18 cellular contexts compared by ENCODE assay signal in the genomic region with DNA sequence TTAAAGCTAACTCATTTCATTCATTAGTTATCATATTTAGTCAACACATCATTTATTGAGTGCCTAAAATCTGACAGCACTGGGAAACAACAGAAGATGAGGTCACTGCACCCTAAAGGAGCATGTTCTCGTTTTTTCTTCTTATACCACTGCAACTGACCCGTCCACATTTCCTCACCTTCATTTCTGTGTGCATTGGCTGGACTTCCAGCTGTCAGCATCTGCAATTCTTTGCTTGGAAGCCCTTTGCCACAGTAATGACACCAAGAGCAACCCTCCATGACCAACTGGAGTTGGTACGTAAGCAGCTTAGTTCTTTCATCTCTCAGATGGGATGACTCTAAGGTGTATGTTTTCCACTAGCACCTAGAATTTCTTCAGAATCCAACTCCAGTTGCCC. TPM values are rescaled to one million over a fixed set of nuclear protein-coding genes. Genes with fewer than 3 reads are reported as not detected.
DNase-seq lines count a peak whose midpoint lies in the region; ATAC-seq, FAIRE-seq and TF ChIP-seq lines count a peak whose summit lies in the region.
"Had no signal": no experiment of that assay in that cellular context is flagged by ENCODE, and none has a peak within 500 bp of the region (broad histone marks: within the 10 kb centered on the region; RNA-seq: fewer than 3 reads in every experiment).

No MANE protein-coding gene starts in this region.

- H3K36me3 Mint-ChIP-seq in endodermal cell (ENCODE audit: low read depth), result no peaks in the 10 kb centered on the region
- H3K36me3 Mint-ChIP-seq in neural crest cell (ENCODE audit: low read depth), result peaks cover 7% of the 10 kb centered on the region
- no peaks in the 10 kb centered on the region for H3K36me3 Mint-ChIP-seq in Caco-2 (ENCODE audit: insufficient read depth, unreplicated experiment)
- H3K36me3 Mint-ChIP-seq: CD14-positive monocyte; CD8-positive, alpha-beta T cell had no signal

- intact Hi-C loops in HepG2 (cut with micrococcal nuclease; ENCODE audit: unreplicated experiment) (no loop called here), aorta (cut with DNase I) (no loop called here), PC-3 (cut with micrococcal nuclease) (no loop called here), Caco-2 (cut with micrococcal nuclease; ENCODE audit: unreplicated experiment) (no loop called here)

- H3K79me2 ChIP-seq in HepG2 (ENCODE audit: insufficient read depth, low read length) (no peaks in the 10 kb centered on the region), PC-3 (ENCODE audit: low read length) (no peaks in the 10 kb centered on the region)

- no peaks in the 10 kb centered on the region for H3K27me3 Mint-ChIP-seq in endodermal cell (ENCODE audit: insufficient read depth)
- no peaks in the 10 kb centered on the region for H3K27me3 Mint-ChIP-seq in neural crest cell (ENCODE audit: low read depth)
- no peaks in the 10 kb centered on the region for H3K27me3 Mint-ChIP-seq in Caco-2 (ENCODE audit: insufficient read depth, unreplicated experiment)

- TF ChIP-seq CTCF in liver (IDR thresholded peaks at IDR 0.05; ENCODE audit: low read depth, low read length, missing input control), result no peak
- no peak for TF ChIP-seq CTCF in HepG2 (CRISPR knock-in tag; IDR thresholded peaks at IDR 0.05)
- TF ChIP-seq CTCF in endodermal cell (conservative IDR thresholded peaks at IDR 0.05), result no peak
- no peak for TF ChIP-seq CTCF in neural crest cell (conservative IDR thresholded peaks at IDR 0.05)
- TF ChIP-seq CTCF in PC-3 (conservative IDR thresholded peaks at IDR 0.05; ENCODE audit: low read depth, low read length), result no peak
- no peak for TF ChIP-seq CTCF in Caco-2 (IDR thresholded peaks at IDR 0.05; ENCODE audit: insufficient read depth in 1 of 2, low read depth in 1 of 2, low read length in 1 of 2, severe bottlenecking in 1 of 2, unreplicated experiment in 1 of 2)

- H3K9me3 Mint-ChIP-seq in endodermal cell (no peaks in the 10 kb centered on the region), neural crest cell (peaks cover 4% of the 10 kb centered on the region), Caco-2 (ENCODE audit: unreplicated experiment) (no peaks in the 10 kb centered on the region)
- H3K9me3 Mint-ChIP-seq: CD14-positive monocyte; CD8-positive, alpha-beta T cell had no signal

- no peak overlapping the region for H3K9ac ChIP-seq in liver (ENCODE audit: low read depth in 1 of 2, low read length in 2 of 2)
- H3K9ac ChIP-seq in HepG2 (ENCODE audit: insufficient read depth, low read depth, low read length), result no peak overlapping the region
- no peak overlapping the region for H3K9ac ChIP-seq in endodermal cell (ENCODE audit: extremely low read depth, low read length, poor library complexity, severe bottlenecking)
- H3K9ac ChIP-seq in PC-3 (ENCODE audit: low read length), result no peak overlapping the region
- H3K9ac ChIP-seq: GM23248 had no signal

- no peak for TF ChIP-seq POLR2A in HepG2 (IDR thresholded peaks at IDR 0.05; ENCODE audit: insufficient read depth in 1 of 2, low read depth in 2 of 2, low read length in 2 of 2)

- WGBS in liver, result 53% methylated on average over 3 of the region's 3 CpGs
- 30% methylated on average over 3 of the region's 3 CpGs for WGBS in HepG2 (ENCODE audit: low lambda C conversion rate)
- WGBS in endodermal cell (ENCODE audit: insufficient coverage in 1 of 2, insufficient read length in 1 of 2), 2 experiments, result 91 to 100% methylated on average over 3 of the region's 3 CpGs
- WGBS in aorta, 2 donors, result 66 to 74% methylated on average over 3 of the region's 3 CpGs

- H3K27me3 ChIP-seq in liver (ENCODE audit: control insufficient read depth in 4 of 4, insufficient read depth in 4 of 4, low read length in 3 of 4), result no peaks in the 10 kb centered on the region
- 0 out of 5 replicates have a peak, but pooled peaks cover 0 to 3% of the 10 kb centered on the region in 2 experiments for H3K27me3 ChIP-seq in HepG2 (ENCODE audit: control insufficient read depth in 1 of 2, insufficient read depth in 2 of 2, low read length in 2 of 2)
- no peaks in the 10 kb centered on the region for H3K27me3 ChIP-seq in endodermal cell (ENCODE audit: control insufficient read depth, insufficient read depth, low read length, poor library complexity, severe bottlenecking)
- no peaks in the 10 kb centered on the region for H3K27me3 ChIP-seq in aorta (ENCODE audit: control insufficient read depth in 1 of 2, insufficient read depth in 2 of 2, low read length in 1 of 2)
- no peaks in the 10 kb centered on the region for H3K27me3 ChIP-seq in PC-3 (ENCODE audit: low read length)
- H3K27me3 ChIP-seq in Caco-2 (replicated peaks; ENCODE audit: control insufficient read depth, insufficient read depth, low read length), result no peaks in the 10 kb centered on the region

- H3K9me3 ChIP-seq in liver (ENCODE audit: control insufficient read depth in 4 of 4, low read length in 3 of 4), result no peaks in the 10 kb centered on the region
- H3K9me3 ChIP-seq in HepG2 (ENCODE audit: low read length), result no peaks in the 10 kb centered on the region
- no peaks in the 10 kb centered on the region for H3K9me3 ChIP-seq in endodermal cell (ENCODE audit: control insufficient read depth, low read length)
- no peaks in the 10 kb centered on the region for H3K9me3 ChIP-seq in aorta (ENCODE audit: control insufficient read depth, low read length)
- no peaks in the 10 kb centered on the region for H3K9me3 ChIP-seq in PC-3 (ENCODE audit: low read length)
- no peaks in the 10 kb centered on the region for H3K9me3 ChIP-seq in Caco-2

- H2AFZ ChIP-seq in HepG2 (ENCODE audit: low read length), result no peak overlapping the region
- H2AFZ ChIP-seq in PC-3 (ENCODE audit: low read length), result no peak overlapping the region
- H2AFZ ChIP-seq: GM23248 had no signal

- H3K4me3 Mint-ChIP-seq in endodermal cell, result no peak overlapping the region
- peak overlapping the region; percentile 6 for H3K4me3 Mint-ChIP-seq in neural crest cell
- H3K4me3 Mint-ChIP-seq in Caco-2 (ENCODE audit: unreplicated experiment), result no peak overlapping the region
- H3K4me3 Mint-ChIP-seq: CD14-positive monocyte; CD8-positive, alpha-beta T cell had no signal

- in situ Hi-C loops in HepG2 (cut with HindIII; ENCODE audit: extremely low pct_ligation_motif_present, low pct_unique_long_range_greater_than_20kb), result no loop called here

- DNase-seq in HepG2 (ENCODE audit: low spot score), result no peak
- DNase-seq in endodermal cell, result no peak
- DNase-seq in neural crest cell (ENCODE audit: low read depth, low spot score), result no peak
- no peak for DNase-seq in aorta
- DNase-seq in stimulated activated CD4-positive, alpha-beta T cell treated with anti-CD3 and anti-CD28 coated beads, Interleukin-4, amount 100 ng/mL, for 1 hour, result no peak
- no peak for DNase-seq in PC-3
- DNase-seq in Caco-2, result no peak
- DNase-seq: CD8-positive, alpha-beta T cell; COR-L47; DND-41; GDM1; GM23248; H7 had no signal

- no peak for FAIRE-seq in HepG2 (lab: Jason Lieb, UNC)
- FAIRE-seq: GM18507 had no signal

- H3F3A ChIP-seq in PC-3 (ENCODE audit: low read length, unreplicated experiment), result no peaks in the 10 kb centered on the region

- H3K27ac Mint-ChIP-seq in endodermal cell (no peak overlapping the region), neural crest cell (ENCODE audit: unreplicated experiment) (peak overlapping the region; percentile 0), Caco-2 (ENCODE audit: unreplicated experiment) (no peak overlapping the region)
- H3K27ac Mint-ChIP-seq: CD14-positive monocyte; CD8-positive, alpha-beta T cell had no signal

- no peak overlapping the region for H3K27ac ChIP-seq in liver (ENCODE audit: low read depth in 1 of 2, low read length in 2 of 2)
- no peak overlapping the region for H3K27ac ChIP-seq in HepG2 (ENCODE audit: extremely low read length, insufficient read depth, low read length)
- peak overlapping the region; percentile 64 for H3K27ac ChIP-seq in endodermal cell (ENCODE audit: low read depth, low read length)
- peak overlapping the region in 1 of 2 donors; percentile 33 for H3K27ac ChIP-seq in aorta (ENCODE audit: low read depth in 1 of 2, low read length in 2 of 2)
- no peak overlapping the region for H3K27ac ChIP-seq in PC-3 (ENCODE audit: low read length)
- H3K27ac ChIP-seq: 22Rv1, GM23248 had no signal

- POLR2A ChIA-PET in HepG2 (lab: Yijun Ruan, JAX) (no interaction called here), PC-3 (lab: Charles Lee; ENCODE audit: unreplicated experiment) (no interaction called here), Caco-2 (lab: Charles Lee) (no interaction called here)

- H3K4me1 ChIP-seq in liver (ENCODE audit: control insufficient read depth in 4 of 4, insufficient read depth in 4 of 4, low read length in 3 of 4) (peaks cover 3 to 33% (median 24%) of the 10 kb centered on the region in 4 donors), HepG2 (ENCODE audit: insufficient read depth, low read length) (no peaks in the 10 kb centered on the region; the same call in 1 of the 2 replicates), endodermal cell (ENCODE audit: control insufficient read depth, insufficient read depth, low read length) (no peaks in the 10 kb centered on the region), aorta (ENCODE audit: control insufficient read depth in 1 of 2, insufficient read depth in 2 of 2, low read length in 2 of 2) (no peaks in the 10 kb centered on the region), PC-3 (ENCODE audit: insufficient read depth, low read length) (no peaks in the 10 kb centered on the region), Caco-2 (no peaks in the 10 kb centered on the region)

- TF ChIP-seq RAD21 in liver (IDR thresholded peaks at IDR 0.05) (no peak), HepG2 (CRISPR knock-in tag; IDR thresholded peaks at IDR 0.05) (no peak)

- H3K4me2 ChIP-seq in HepG2 (ENCODE audit: low read depth, low read length) (no peak overlapping the region), PC-3 (ENCODE audit: low read length) (no peak overlapping the region)

- ATAC-seq in HepG2 (no peak), aorta (ENCODE audit: low FRiP score) (peak; percentile 17), PC-3 (no peak)
- ATAC-seq: CD8-positive, alpha-beta T cell had no signal

- H4K20me1 ChIP-seq in HepG2 (ENCODE audit: insufficient read depth, low read length) (no peaks in the 10 kb centered on the region), PC-3 (ENCODE audit: low read length) (no peaks in the 10 kb centered on the region)

- BruUV-seq in HepG2 (replicated peaks; lab: Mats Ljungman, UMichigan) (no TSS peak), PC-3 (replicated peaks; lab: Mats Ljungman, UMichigan) (no TSS peak), Caco-2 (replicated peaks; lab: Mats Ljungman, UMichigan) (no TSS peak)

- CTCF ChIA-PET in HepG2 (lab: Yijun Ruan, JAX; ENCODE audit: low intra/inter-chr PET ratio, low total read pairs) (no interaction called here), PC-3 (lab: Charles Lee) (interaction anchor here (0.6 kb wide), 1 partner anchor 535 kb away, joined by 6 read pairs; no protein-coding TSS in a partner anchor), Caco-2 (lab: Charles Lee) (no interaction called here)

- H3K9me2 ChIP-seq in PC-3 (replicated peaks; ENCODE audit: low read length), result no peaks in the 10 kb centered on the region

- H3K36me3 ChIP-seq in liver (ENCODE audit: control insufficient read depth in 4 of 4, insufficient read depth in 3 of 4, low read depth in 1 of 4, low read length in 3 of 4) (no peaks in the 10 kb centered on the region), HepG2 (replicated peaks in 1 of 2; ENCODE audit: control insufficient read depth in 1 of 2, insufficient read depth in 2 of 2, low read length in 2 of 2) (no peaks in the 10 kb centered on the region), endodermal cell (ENCODE audit: control insufficient read depth, insufficient read depth, low read length) (no peaks in the 10 kb centered on the region), aorta (ENCODE audit: control insufficient read depth in 1 of 2, insufficient read depth in 2 of 2, low read length in 1 of 2) (no peaks in the 10 kb centered on the region), PC-3 (ENCODE audit: low read depth, low read length) (no peaks in the 10 kb centered on the region), Caco-2 (ENCODE audit: control insufficient read depth, insufficient read depth, low read length) (no peaks in the 10 kb centered on the region)

- H3K4me3 ChIP-seq in liver (ENCODE audit: low read depth in 1 of 3, low read length in 3 of 3), result no peak overlapping the region
- no peak overlapping the region for H3K4me3 ChIP-seq in HepG2 (replicated peaks in 1 of 3; ENCODE audit: insufficient read depth in 1 of 3, low read depth in 2 of 3, low read length in 3 of 3)
- no peak overlapping the region for H3K4me3 ChIP-seq in endodermal cell (ENCODE audit: low read length)
- no peak overlapping the region for H3K4me3 ChIP-seq in aorta (ENCODE audit: low read length in 2 of 2)
- H3K4me3 ChIP-seq in PC-3 (ENCODE audit: low read length), result no peak overlapping the region
- no peak overlapping the region for H3K4me3 ChIP-seq in Caco-2 (ENCODE audit: low read depth, low read length)
- H3K4me3 ChIP-seq: GM23248 had no signal

- no peaks in the 10 kb centered on the region for H3K4me1 Mint-ChIP-seq in endodermal cell
- H3K4me1 Mint-ChIP-seq in neural crest cell, result peaks cover 69% of the 10 kb centered on the region
- no peaks in the 10 kb centered on the region for H3K4me1 Mint-ChIP-seq in Caco-2 (ENCODE audit: low read depth, unreplicated experiment)
- H3K4me1 Mint-ChIP-seq: CD14-positive monocyte had no signal

- no peak for TF ChIP-seq EP300 in HepG2 (IDR thresholded peaks at IDR 0.05; ENCODE audit: low read depth in 2 of 2, low read length in 2 of 2)
- no peak for TF ChIP-seq EP300 in HepG2 (CRISPR knock-in tag; IDR thresholded peaks at IDR 0.05; ENCODE audit: borderline replicate concordance)

RNA-seq across cellular contexts. Expression of a gene that starts 13.2 kb away (rescaled TPM):
- total RNA-seq in liver (10 to 100 TPM in 1 of 2 donors, 1 to 10 TPM in 1; 4.7 to 25.8 TPM), HepG2 (2016; rRNA removed; fragmentation: Illumina TruSeq; extraction: Trizol) (not detected in 2 replicates), endodermal cell (10 to 100 TPM; 18.1 to 21.8 TPM), neural crest cell (36.4 and 40.1 TPM in 2 replicates), aorta (100 to 1,000 TPM in 1 of 2 donors, 10 to 100 TPM in 1; 51.3 to 173 TPM), PC-3 (2014; rRNA removed) (27.8 and 28.7 TPM in 2 replicates), Caco-2 (2022) (16.3 and 25.3 TPM in 2 replicates)
- polyA plus RNA-seq in liver (1 to 10 TPM; 8.2 to 9.1 TPM), HepG2 (2011; rRNA removed) (0.01 TPM in 1 of 2 replicates, not detected in the other), aorta (10 to 100 TPM; 14.1 to 14.3 TPM)
- total RNA-seq in HepG2 (2016; cell fraction: cytosol; rRNA removed; fragmentation: Illumina TruSeq; extraction: Trizol; ENCODE audit: low read depth), result not detected in 2 replicates
- total RNA-seq in HepG2 (2016; cell fraction: insoluble cytoplasmic fraction; rRNA removed; fragmentation: Illumina TruSeq; extraction: Trizol), result not detected in 2 replicates
- not detected in 2 replicates for total RNA-seq in HepG2 (2016; cell fraction: membrane; rRNA removed; fragmentation: Illumina TruSeq; extraction: Trizol)
- total RNA-seq in HepG2 (2016; cell fraction: nucleus; rRNA removed; fragmentation: Illumina TruSeq; extraction: Trizol), result not detected in 2 replicates
- polyA plus RNA-seq in HepG2 (2011; cell fraction: cytosol; rRNA removed), result not detected in 2 replicates
- not detected in 2 replicates for polyA plus RNA-seq in HepG2 (2011; cell fraction: nucleus; rRNA removed)
- polyA plus RNA-seq in HepG2 (2012), result not detected in 2 replicates
- polyA plus RNA-seq in HepG2 (2016; cell fraction: cytosol; fragmentation: Illumina TruSeq; extraction: Trizol; ENCODE audit: low read depth), result not detected in 2 replicates
- polyA plus RNA-seq in HepG2 (2016; cell fraction: insoluble cytoplasmic fraction; fragmentation: Illumina TruSeq; extraction: Trizol; ENCODE audit: low read depth), result not detected in 2 replicates
- polyA plus RNA-seq in HepG2 (2016; cell fraction: membrane; fragmentation: Illumina TruSeq; extraction: Trizol; ENCODE audit: low read depth), result not detected in 2 replicates
- not detected in 2 replicates for polyA plus RNA-seq in HepG2 (2016; cell fraction: nucleus; fragmentation: Illumina TruSeq; extraction: Trizol; ENCODE audit: insufficient read depth, low read depth)
- 0.04 and 69.9 TPM in 2 replicates for polyA minus RNA-seq in HepG2 (2011; rRNA and poly(A)+ RNA removed; ENCODE audit: low replicate concordance)
- polyA minus RNA-seq in HepG2 (2011; cell fraction: cytosol; rRNA and poly(A)+ RNA removed), result 0.26 TPM in 1 of 2 replicates, not detected in the other
- polyA minus RNA-seq in HepG2 (2011; cell fraction: nucleus; rRNA and poly(A)+ RNA removed), result under 0.01 and 0.50 TPM in 2 replicates
- 38.3 TPM for polyA plus RNA-seq in endodermal cell (2013, experiment 1 of 2)
- 34.0 TPM for polyA plus RNA-seq in endodermal cell (2013, experiment 2 of 2)
- total RNA-seq: CD8-positive, alpha-beta T cell had no signal
- polyA plus RNA-seq: CD14-positive monocyte had no signal

RNA-seq across cellular contexts. Expression of a gene that starts 27.3 kb away (rescaled TPM):
- total RNA-seq in liver (1 to 10 TPM in 1 of 2 donors, under 1 TPM in 1; 0.28 to 4.0 TPM), HepG2 (2016; rRNA removed; fragmentation: Illumina TruSeq; extraction: Trizol) (not detected in 2 replicates), endodermal cell (not detected), neural crest cell (not detected in 2 replicates), aorta (1 to 10 TPM; 1.6 to 1.9 TPM), PC-3 (2014; rRNA removed) (not detected in 2 replicates), Caco-2 (2022) (0.39 and 0.56 TPM in 2 replicates)
- polyA plus RNA-seq in liver (1 to 10 TPM in 1 of 2 donors, under 1 TPM in 1; 0.44 to 1.8 TPM), HepG2 (2011; rRNA removed) (not detected in 2 replicates), aorta (1 to 10 TPM in 1 of 2 donors, under 1 TPM in 1; 0.63 to 1.2 TPM)
- not detected in 2 replicates for total RNA-seq in HepG2 (2016; cell fraction: cytosol; rRNA removed; fragmentation: Illumina TruSeq; extraction: Trizol; ENCODE audit: low read depth)
- total RNA-seq in HepG2 (2016; cell fraction: insoluble cytoplasmic fraction; rRNA removed; fragmentation: Illumina TruSeq; extraction: Trizol), result not detected in 2 replicates
- total RNA-seq in HepG2 (2016; cell fraction: membrane; rRNA removed; fragmentation: Illumina TruSeq; extraction: Trizol), result not detected in 2 replicates
- total RNA-seq in HepG2 (2016; cell fraction: nucleus; rRNA removed; fragmentation: Illumina TruSeq; extraction: Trizol), result not detected in 2 replicates
- polyA plus RNA-seq in HepG2 (2011; cell fraction: cytosol; rRNA removed), result not detected in 2 replicates
- polyA plus RNA-seq in HepG2 (2011; cell fraction: nucleus; rRNA removed), result not detected in 2 replicates
- polyA plus RNA-seq in HepG2 (2012), result not detected in 2 replicates
- polyA plus RNA-seq in HepG2 (2016; cell fraction: cytosol; fragmentation: Illumina TruSeq; extraction: Trizol; ENCODE audit: low read depth), result not detected in 2 replicates
- not detected in 2 replicates for polyA plus RNA-seq in HepG2 (2016; cell fraction: insoluble cytoplasmic fraction; fragmentation: Illumina TruSeq; extraction: Trizol; ENCODE audit: low read depth)
- polyA plus RNA-seq in HepG2 (2016; cell fraction: membrane; fragmentation: Illumina TruSeq; extraction: Trizol; ENCODE audit: low read depth), result not detected in 2 replicates
- polyA plus RNA-seq in HepG2 (2016; cell fraction: nucleus; fragmentation: Illumina TruSeq; extraction: Trizol; ENCODE audit: insufficient read depth, low read depth), result not detected in 2 replicates
- 0.07 TPM in 1 of 2 replicates, not detected in the other for polyA minus RNA-seq in HepG2 (2011; rRNA and poly(A)+ RNA removed; ENCODE audit: low replicate concordance)
- polyA minus RNA-seq in HepG2 (2011; cell fraction: cytosol; rRNA and poly(A)+ RNA removed), result not detected in 2 replicates
- polyA minus RNA-seq in HepG2 (2011; cell fraction: nucleus; rRNA and poly(A)+ RNA removed), result not detected in 2 replicates
- polyA plus RNA-seq in endodermal cell (2013, experiment 1 of 2), result not detected
- not detected for polyA plus RNA-seq in endodermal cell (2013, experiment 2 of 2)
- total RNA-seq: A673; CD8-positive, alpha-beta T cell; GM23248; H7 had no signal
- polyA plus RNA-seq: CD14-positive monocyte had no signal

Comparison
In these comparisons a context has a peak if more than half of its experiments do, and no peak if none do; other contexts are left out.
1. RNA of a gene that starts 13.2 kb away (total RNA-seq): 51.3 to 173 TPM in aorta, 36.4 to 40.1 TPM in neural crest cell, 27.8 to 28.7 TPM in PC-3, 4.7 to 25.8 TPM in liver, 18.1 to 21.8 TPM in endodermal cell and 16.3 to 25.3 TPM in Caco-2; not detected in HepG2; every median in the first group is over 4 times any median in the second.